In genomic region chr1:51237313-51237700, GRCh38 we compare ENCODE assay signal across 10 cellular contexts. TPM values are rescaled to one million over a fixed set of nuclear protein-coding genes. Genes with fewer than 3 reads are reported as not detected.
DNase-seq lines count a peak whose midpoint lies in the region; ATAC-seq, FAIRE-seq and TF ChIP-seq lines count a peak whose summit lies in the region.
"Had no signal": no experiment of that assay in that cellular context is flagged by ENCODE, and none has a peak within 500 bp of the region (broad histone marks: within the 10 kb centered on the region; RNA-seq: fewer than 3 reads in every experiment).

No MANE protein-coding gene starts in this region.

- H3K4me3 Mint-ChIP-seq in CD8-positive, alpha-beta memory T cell: no peak overlapping the region

- no peaks in the 10 kb centered on the region for H4K20me1 ChIP-seq in OCI-LY1 (ENCODE audit: insufficient read depth, low read length)

- no peak overlapping the region for H2AFZ ChIP-seq in OCI-LY1 (ENCODE audit: low read length)

- FAIRE-seq in pancreas (lab: Jason Lieb, UNC): no peak
- FAIRE-seq: endometrium, GM18507 had no signal

- WGBS in pancreas, 2 donors: 1% methylated on average over 9 of the region's 9 CpGs

- peaks cover 14 to 41% (median 26%) of the 10 kb centered on the region in 3 donors for H3K4me1 Mint-ChIP-seq in CD8-positive, alpha-beta memory T cell

- peak overlapping the region; percentile 79 for H3K4me2 ChIP-seq in OCI-LY1 (ENCODE audit: low read length)

- peak overlapping the region; percentile 91 for H3K27ac ChIP-seq in CD8-positive, alpha-beta memory T cell (ENCODE audit: low read depth, low read length)
- H3K27ac ChIP-seq in OCI-LY1 (ENCODE audit: low read depth, low read length, poor library complexity, severe bottlenecking) (no peak overlapping the region), pancreas (peak overlapping the region in 3 of 4 donors; percentile 87 to 94 (median 92))

- H3K36me3 ChIP-seq in CD8-positive, alpha-beta memory T cell (ENCODE audit: insufficient read depth, low read length): no peaks in the 10 kb centered on the region
- H3K36me3 ChIP-seq in OCI-LY1 (ENCODE audit: insufficient read depth, low read length): no peaks in the 10 kb centered on the region
- H3K36me3 ChIP-seq in pancreas: no peaks in the 10 kb centered on the region

- H3K36me3 Mint-ChIP-seq in CD8-positive, alpha-beta memory T cell: peaks cover 0 to 5% (median 0%) of the 10 kb centered on the region in 3 donors

- H3K79me2 ChIP-seq in OCI-LY1 (ENCODE audit: insufficient read depth, low read length): no peaks in the 10 kb centered on the region

- no peaks in the 10 kb centered on the region for H3F3A ChIP-seq in OCI-LY1 (ENCODE audit: insufficient read depth, low read length)

- POLR2A ChIA-PET in CD8-positive, alpha-beta memory T cell (lab: Charles Lee): interaction anchor here (1.1 kb wide), 1 partner anchor 267 kb away, joined by 4 read pairs; the partner anchor contains the start of gene CDKN2C

- no peaks in the 10 kb centered on the region for H3K9me3 ChIP-seq in CD8-positive, alpha-beta memory T cell (ENCODE audit: low read length)
- H3K9me3 ChIP-seq in OCI-LY1 (ENCODE audit: low read length) (no peaks in the 10 kb centered on the region), pancreas (no peaks in the 10 kb centered on the region)

- no peak for DNase-seq in CD8-positive, alpha-beta memory T cell
- no peak for DNase-seq in pancreas
- DNase-seq in NCI-H510A (lab: John Stamatoyannopoulos, UW): no peak
- no peak for DNase-seq in cerebellum (ENCODE audit: low spot score)

- H3K9ac ChIP-seq in OCI-LY1 (ENCODE audit: low read length): peak overlapping the region; percentile 77; the same call in 1 of the 2 replicates

- peak; percentile 24 for ATAC-seq in esophagus mucosa
- no peak for ATAC-seq in pancreas
- no peak for ATAC-seq in HG02852 (IDR thresholded peaks at IDR 0.05; ENCODE audit: unreplicated experiment)
- ATAC-seq in GM21825 (IDR thresholded peaks at IDR 0.05; ENCODE audit: unreplicated experiment): no peak

- TF ChIP-seq CTCF in OCI-LY1 (IDR thresholded peaks at IDR 0.05; ENCODE audit: low read length) (no peak), pancreas (IDR thresholded peaks at IDR 0.05) (no peak)

- no peaks in the 10 kb centered on the region for H3K27me3 Mint-ChIP-seq in CD8-positive, alpha-beta memory T cell

- H3K9me2 ChIP-seq in OCI-LY1 (ENCODE audit: low read depth, low read length): no peaks in the 10 kb centered on the region

- intact Hi-C loops in pancreas (cut with DNase I): no loop called here

- peak overlapping the region; percentile 63 for H3K4me3 ChIP-seq in CD8-positive, alpha-beta memory T cell (ENCODE audit: low read length)
- peak overlapping the region; percentile 92 for H3K4me3 ChIP-seq in OCI-LY1 (ENCODE audit: low read depth, low read length, poor library complexity, severe bottlenecking)
- peak overlapping the region; percentile 66 to 91 (median 74) for H3K4me3 ChIP-seq in pancreas

- H3K9me3 Mint-ChIP-seq in CD8-positive, alpha-beta memory T cell: no peaks in the 10 kb centered on the region

- CTCF ChIA-PET in CD8-positive, alpha-beta memory T cell (lab: Charles Lee): no interaction called here

- peaks cover 61% of the 10 kb centered on the region for H3K4me1 ChIP-seq in CD8-positive, alpha-beta memory T cell (ENCODE audit: insufficient read depth, low read length)
- H3K4me1 ChIP-seq in OCI-LY1 (ENCODE audit: insufficient read depth, low read length, severe bottlenecking) (peaks cover 32% of the 10 kb centered on the region), pancreas (peaks cover 0 to 28% (median 15%) of the 10 kb centered on the region in 3 donors)

- no peaks in the 10 kb centered on the region for H3K27me3 ChIP-seq in CD8-positive, alpha-beta memory T cell (ENCODE audit: insufficient read depth, low read length, poor library complexity, severe bottlenecking)
- H3K27me3 ChIP-seq in OCI-LY1 (ENCODE audit: insufficient read depth, low read length) (no peaks in the 10 kb centered on the region), pancreas (no peaks in the 10 kb centered on the region)

- no peak overlapping the region for H3K27ac Mint-ChIP-seq in CD8-positive, alpha-beta memory T cell

RNA-seq across cellular contexts. Expression of gene RNF11, which starts 1.2 kb away (rescaled TPM):
- total RNA-seq in CD8-positive, alpha-beta memory T cell: 10 to 100 TPM; 37.4 to 40.1 TPM
- 31.1 TPM for polyA plus RNA-seq in CD8-positive, alpha-beta memory T cell
- total RNA-seq in esophagus mucosa (78.8 TPM), pancreas (10 to 100 TPM; 25.3 to 51.8 (median 30.7) TPM), cerebellum (141 TPM)
- polyA plus RNA-seq in pancreas: 10 to 100 TPM; 19.8 to 39.5 TPM
